Comparison of ENCODE assay signal across 8 cellular contexts in the genomic region with DNA sequence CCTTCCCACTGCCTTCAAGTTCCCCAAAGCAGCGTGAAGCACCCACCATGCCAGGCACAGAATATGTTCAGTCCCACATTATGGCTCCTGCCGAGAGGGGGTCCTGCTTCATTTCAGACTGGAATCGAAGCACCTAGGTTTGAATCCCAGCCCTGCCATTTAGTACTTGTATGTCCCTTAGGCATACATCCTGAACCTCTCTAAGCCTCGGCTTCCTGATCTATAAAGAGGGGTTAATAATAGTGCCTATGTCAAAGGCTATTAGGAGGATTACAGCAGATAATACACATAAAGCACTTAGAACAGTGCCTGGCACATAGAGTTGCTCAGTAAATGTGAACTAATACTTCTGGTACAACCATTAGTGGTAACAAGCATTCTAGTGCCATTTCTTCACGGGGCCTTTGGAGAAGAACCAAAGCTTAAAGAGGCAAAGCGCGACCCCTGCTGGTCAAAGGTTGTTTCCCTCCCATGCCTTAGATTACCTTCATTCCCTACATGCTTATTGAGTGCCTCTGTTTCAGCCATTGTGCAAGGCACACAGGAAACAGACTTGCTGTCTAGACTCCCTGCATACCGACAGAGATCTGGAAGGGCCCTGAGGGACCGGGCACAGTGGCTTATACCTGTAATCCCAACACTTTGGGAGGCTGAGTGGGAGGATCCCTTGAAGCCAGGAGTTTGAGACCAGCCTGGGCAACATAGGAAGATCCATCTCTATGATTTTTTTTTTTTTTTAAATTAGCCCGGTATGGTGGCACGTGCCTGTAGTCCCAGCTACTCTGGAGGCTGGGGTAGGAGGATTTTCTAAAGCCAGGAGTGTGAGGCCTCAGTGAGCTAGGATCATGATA.
DNase-seq lines count a peak whose midpoint lies in the region; ATAC-seq, FAIRE-seq and TF ChIP-seq lines count a peak whose summit lies in the region.

No MANE protein-coding gene starts in this region.

- ATAC-seq in HG03571 (IDR thresholded peaks at IDR 0.05; ENCODE audit: unreplicated experiment): peak; percentile 45
- peak; percentile 65 for ATAC-seq in activated CD8-positive, alpha-beta T cell treated with anti-CD3 and anti-CD28 coated beads for 36 hours

- FAIRE-seq in GM19239 (lab: Jason Lieb, UNC) (peak; percentile 95), H1 (lab: Jason Lieb, UNC) (peak; percentile 97)

- no peak overlapping the region for H3K4me3 ChIP-seq in BLaER1 treated with 17β-estradiol and CSF1 and Interleukin-3, amounts not matched to agents 10 nM and 100 nM
- H3K4me3 ChIP-seq in H1 (ENCODE audit: extremely low read depth in 1 of 4, insufficient read depth in 2 of 4, low read depth in 3 of 4, low read length in 4 of 4) (no peak overlapping the region), mesendoderm (ENCODE audit: low read length) (no peak overlapping the region)

- H3K4ac ChIP-seq in H1 (replicated peaks; ENCODE audit: insufficient read length, low read depth, low read length) (no peak overlapping the region), mesendoderm (ENCODE audit: low read depth, low read length) (no peak overlapping the region)

- no peaks in the 10 kb centered on the region for H3K27me3 Mint-ChIP-seq in activated CD8-positive, alpha-beta T cell treated with anti-CD3 and anti-CD28 coated beads for 36 hours

- POLR2A ChIA-PET in activated CD8-positive, alpha-beta T cell treated with anti-CD3 and anti-CD28 coated beads for 36 hours (lab: Charles Lee): no interaction called here
- POLR2A ChIA-PET in H1 (lab: Charles Lee; ENCODE audit: partially characterized antibody): interaction anchor here (0.6 to 1.1 kb wide), 3 partner anchors 70 to 307 kb away, joined by 3 read pairs; no protein-coding TSS in a partner anchor

- H3K4me2 ChIP-seq in BLaER1 treated with 17β-estradiol and CSF1 and Interleukin-3, amounts not matched to agents 10 nM and 100 nM: no peak overlapping the region
- H3K4me2 ChIP-seq in H1 (ENCODE audit: insufficient read depth in 1 of 2, low read depth in 2 of 2, low read length in 2 of 2): no peak overlapping the region
- H3K4me2 ChIP-seq in mesendoderm (ENCODE audit: low read length): no peak overlapping the region

- H3K9me3 Mint-ChIP-seq in activated CD8-positive, alpha-beta T cell treated with anti-CD3 and anti-CD28 coated beads for 36 hours: no peaks in the 10 kb centered on the region

- intact Hi-C loops in activated CD8-positive, alpha-beta T cell treated with anti-CD3 and anti-CD28 coated beads for 36 hours (cut with micrococcal nuclease): loop anchor here (1.0 to 5.0 kb wide), 2 partner anchors 161 to 191 kb away; no protein-coding TSS in a partner anchor

- H3K79me2 ChIP-seq in H1 (ENCODE audit: control insufficient read depth in 1 of 2, insufficient read depth in 2 of 2, low read length in 2 of 2) (no peaks in the 10 kb centered on the region), mesendoderm (ENCODE audit: control insufficient read depth, insufficient read depth, low read length) (no peaks in the 10 kb centered on the region)

- WGBS in H1 (ENCODE audit: extremely low coverage in 1 of 2, insufficient coverage in 1 of 2, insufficient read length in 1 of 2, insufficient replicate concordance in 2 of 2, low coverage in 1 of 2, low lambda C conversion rate in 2 of 2, missing lambda C conversion rate in 1 of 2), 2 experiments: 46% methylated on average over 11 of the region's 11 CpGs; no CpG with 5 or more reads in 1 of the 2 experiments
- WGBS in mesendoderm (ENCODE audit: extremely low coverage, insufficient coverage, low lambda C conversion rate): no CpG with 5 or more reads among the region's 11 CpGs

- H2BK5ac ChIP-seq in H1 (ENCODE audit: low read depth, low read length) (no peak overlapping the region), mesendoderm (ENCODE audit: low read length) (no peak overlapping the region)

- H2BK120ac ChIP-seq in H1 (replicated peaks; ENCODE audit: low read depth, low read length) (no peak overlapping the region), mesendoderm (ENCODE audit: low read depth, low read length) (no peak overlapping the region)

- H3K9ac ChIP-seq in BLaER1 treated with 17β-estradiol and CSF1 and Interleukin-3, amounts not matched to agents 10 nM and 100 nM: peak overlapping the region in 4 of 11 experiments; percentile 6 to 20 (median 12); a peak in 6 of 22 replicates
- H3K9ac ChIP-seq in H1 (replicated peaks in 1 of 4; ENCODE audit: extremely low read depth in 1 of 4, low read depth in 3 of 4, low read length in 3 of 4) (no peak overlapping the region), mesendoderm (ENCODE audit: low read length) (no peak overlapping the region)

- peak overlapping the region; percentile 52 for H3K27ac Mint-ChIP-seq in activated CD8-positive, alpha-beta T cell treated with anti-CD3 and anti-CD28 coated beads for 36 hours

- H4K91ac ChIP-seq in H1 (replicated peaks; ENCODE audit: insufficient read length, low read length): no peak overlapping the region

- H3K18ac ChIP-seq in H1 (ENCODE audit: extremely low read depth, low read length) (no peak overlapping the region), mesendoderm (ENCODE audit: low read length) (no peak overlapping the region)

- no peaks in the 10 kb centered on the region for H3K9me3 ChIP-seq in BLaER1 treated with 17β-estradiol and CSF1 and Interleukin-3, amounts not matched to agents 10 nM and 100 nM (replicated peaks in 1 of 11)
- no peaks in the 10 kb centered on the region for H3K9me3 ChIP-seq in H1 (ENCODE audit: insufficient read depth in 2 of 2, low read depth in 1 of 2, low read length in 1 of 2)

- peaks cover 6% of the 10 kb centered on the region for H3K36me3 Mint-ChIP-seq in activated CD8-positive, alpha-beta T cell treated with anti-CD3 and anti-CD28 coated beads for 36 hours (ENCODE audit: low read depth)

- H4K8ac ChIP-seq in H1 (ENCODE audit: extremely low read depth, insufficient read depth, low read length): no peak overlapping the region
- H4K8ac ChIP-seq in mesendoderm (ENCODE audit: low read depth, low read length): no peak overlapping the region

- no peak overlapping the region for H4K5ac ChIP-seq in H1 (ENCODE audit: insufficient read length, low read depth, low read length)
- H4K5ac ChIP-seq in mesendoderm (ENCODE audit: low read length): no peak overlapping the region

- H3K4me1 Mint-ChIP-seq in activated CD8-positive, alpha-beta T cell treated with anti-CD3 and anti-CD28 coated beads for 36 hours (ENCODE audit: low read depth): peaks cover 11% of the 10 kb centered on the region

- peaks cover 3 to 26% (median 12%) of the 10 kb centered on the region in 10 experiments; a peak in 19 of 20 replicates for H3K4me1 ChIP-seq in BLaER1 treated with 17β-estradiol and CSF1 and Interleukin-3, amounts not matched to agents 10 nM and 100 nM
- H3K4me1 ChIP-seq in H1 (replicated peaks in 1 of 4; ENCODE audit: control insufficient read depth in 3 of 4, insufficient read depth in 4 of 4, low read length in 3 of 4) (no peaks in the 10 kb centered on the region), mesendoderm (ENCODE audit: control insufficient read depth, low read depth, low read length) (no peaks in the 10 kb centered on the region)

- H2BK12ac ChIP-seq in H1 (ENCODE audit: low read depth, low read length): no peak overlapping the region; the same call in 1 of the 2 replicates

- no peak for TF ChIP-seq EP300 in H1 (IDR thresholded peaks at IDR 0.05; ENCODE audit: borderline replicate concordance in 1 of 2, low read depth in 2 of 2, low read length in 2 of 2)

- H2AFZ ChIP-seq in H1 (ENCODE audit: low read length): no peak overlapping the region

- no peak overlapping the region for H3K4me3 Mint-ChIP-seq in activated CD8-positive, alpha-beta T cell treated with anti-CD3 and anti-CD28 coated beads for 36 hours

- H3K27ac ChIP-seq in BLaER1 treated with 17β-estradiol and CSF1 and Interleukin-3, amounts not matched to agents 10 nM and 100 nM: peak overlapping the region in 9 of 11 experiments; percentile 11 to 62 (median 32); a peak in 13 of 22 replicates
- H3K27ac ChIP-seq in H1 (ENCODE audit: low read depth, low read length) (no peak overlapping the region), mesendoderm (ENCODE audit: low read depth, low read length) (no peak overlapping the region)

- TF ChIP-seq RAD21 in H1 (IDR thresholded peaks at IDR 0.05 in 1 of 2, conservative IDR thresholded peaks at IDR 0.05 in 1 of 2; ENCODE audit: low read depth in 2 of 2, low read length in 2 of 2): peak; percentile 92 to 94

- DNase-seq in GM19239 (ENCODE audit: insufficient read length, low spot score) (peak; percentile 82), H1 (ENCODE audit: low read depth in 1 of 2, low spot score in 2 of 2) (peak; percentile 73 to 94), mesendoderm (peak; percentile 98)
- peak; percentile 60 for DNase-seq in NK-92 treated with Interleukin-12 subunit alpha and Interleukin-12 subunit beta, amount 100 ng/mL, for 24 hours (lab: John Stamatoyannopoulos, UW)
- DNase-seq in activated CD8-positive, alpha-beta T cell treated with anti-CD3 and anti-CD28 coated beads for 36 hours: peak; percentile 93
- peak; percentile 45 to 66 for DNase-seq in stimulated activated CD8-positive, alpha-beta memory T cell treated with anti-CD3 and anti-CD28 coated beads, Interleukin-15, amount 100 ng/mL, for 4 hours (ENCODE audit: low read depth in 2 of 2)

- CTCF ChIA-PET in activated CD8-positive, alpha-beta T cell treated with anti-CD3 and anti-CD28 coated beads for 36 hours (lab: Charles Lee): interaction anchor here (0.6 to 12.7 kb wide), 36 partner anchors 8 to 438 kb away, joined by 3 to 163 read pairs (median 4); a partner anchor contains a TSS
- CTCF ChIA-PET in H1 (lab: Charles Lee; ENCODE audit: partially characterized antibody): interaction anchor here (0.7 to 68.7 kb wide), 27 partner anchors 5 to 442 kb away, joined by 3 to 1740 read pairs (median 5); no protein-coding TSS in a partner anchor

- TF ChIP-seq POLR2A in H1 (IDR thresholded peaks at IDR 0.05; ENCODE audit: control extremely low read depth in 1 of 2, low read depth in 2 of 2, low read length in 2 of 2): no peak

- H3K79me1 ChIP-seq in H1 (ENCODE audit: low read depth, low read length) (no peaks in the 10 kb centered on the region), mesendoderm (ENCODE audit: low read length) (no peaks in the 10 kb centered on the region)

- H3K27me3 ChIP-seq in BLaER1 treated with 17β-estradiol and CSF1 and Interleukin-3, amounts not matched to agents 10 nM and 100 nM: no peaks in the 10 kb centered on the region
- H3K27me3 ChIP-seq in H1 (replicated peaks in 1 of 4; ENCODE audit: control insufficient read depth in 3 of 4, extremely low read depth in 1 of 4, insufficient read depth in 3 of 4, low read length in 3 of 4) (no peaks in the 10 kb centered on the region), mesendoderm (ENCODE audit: insufficient read depth, low read length, poor library complexity) (no peaks in the 10 kb centered on the region)

- peaks cover 0 to 84% (median 28%) of the 10 kb centered on the region in 11 experiments; a peak in 14 of 22 replicates for H4K20me1 ChIP-seq in BLaER1 treated with 17β-estradiol and CSF1 and Interleukin-3, amounts not matched to agents 10 nM and 100 nM
- H4K20me1 ChIP-seq in H1 (replicated peaks in 1 of 2; ENCODE audit: control insufficient read depth in 1 of 2, insufficient read depth in 2 of 2, low read length in 2 of 2): no peaks in the 10 kb centered on the region

- H3K56ac ChIP-seq in H1 (replicated peaks; ENCODE audit: insufficient read length, low read depth, low read length): no peak overlapping the region
- no peak overlapping the region for H3K56ac ChIP-seq in mesendoderm (ENCODE audit: low read length)

- no peak overlapping the region for H2BK20ac ChIP-seq in H1 (ENCODE audit: low read length)

- no peaks in the 10 kb centered on the region for H3K23me2 ChIP-seq in H1 (ENCODE audit: low read depth, low read length)

- H3K36me3 ChIP-seq in BLaER1 treated with 17β-estradiol and CSF1 and Interleukin-3, amounts not matched to agents 10 nM and 100 nM: peaks cover 49 to 95% (median 87%) of the 10 kb centered on the region in 11 experiments
- H3K36me3 ChIP-seq in H1 (ENCODE audit: control insufficient read depth in 2 of 4, insufficient read depth in 4 of 4, low read length in 3 of 4) (no peaks in the 10 kb centered on the region; a peak in 1 of 8 replicates), mesendoderm (ENCODE audit: control insufficient read depth, insufficient read depth, low read length) (no peaks in the 10 kb centered on the region)

- H2AK5ac ChIP-seq in H1 (ENCODE audit: low read depth, low read length): no peak overlapping the region
- H2AK5ac ChIP-seq in mesendoderm (ENCODE audit: low read length): no peak overlapping the region

- no peak overlapping the region for H2BK15ac ChIP-seq in H1 (ENCODE audit: low read length)
- no peak overlapping the region for H2BK15ac ChIP-seq in mesendoderm (replicated peaks; ENCODE audit: low read depth)

- peak; percentile 88 for TF ChIP-seq CTCF in activated CD8-positive, alpha-beta T cell treated with anti-CD3 and anti-CD28 coated beads for 36 hours (IDR thresholded peaks at IDR 0.05)
- TF ChIP-seq CTCF in H1 (IDR thresholded peaks at IDR 0.05; ENCODE audit: control extremely low read depth in 1 of 3, insufficient read depth in 1 of 3, low read depth in 1 of 3, low read length in 3 of 3): peak; percentile 54 to 96 (median 88)

- no peak overlapping the region for H3K23ac ChIP-seq in H1 (ENCODE audit: insufficient read length)
- H3K23ac ChIP-seq in mesendoderm (ENCODE audit: low read length): no peak overlapping the region

- no peak overlapping the region for H3K14ac ChIP-seq in H1 (ENCODE audit: insufficient read length)

Comparison
In these comparisons a context has a peak if more than half of its experiments do, and no peak if none do; other contexts are left out.
1. H3K27ac ChIP-seq: peak in BLaER1 treated with 17β-estradiol and CSF1 and Interleukin-3, amounts not matched to agents 10 nM and 100 nM (9 of 11); none in H1 (single experiment) and mesendoderm (single experiment).
2. Peak in every context shown above with its lines, with median percentiles within 50 percentile points of each other: DNase-seq.